Comparison of ENCODE assay signal across 1 cellular context in the genomic region with DNA sequence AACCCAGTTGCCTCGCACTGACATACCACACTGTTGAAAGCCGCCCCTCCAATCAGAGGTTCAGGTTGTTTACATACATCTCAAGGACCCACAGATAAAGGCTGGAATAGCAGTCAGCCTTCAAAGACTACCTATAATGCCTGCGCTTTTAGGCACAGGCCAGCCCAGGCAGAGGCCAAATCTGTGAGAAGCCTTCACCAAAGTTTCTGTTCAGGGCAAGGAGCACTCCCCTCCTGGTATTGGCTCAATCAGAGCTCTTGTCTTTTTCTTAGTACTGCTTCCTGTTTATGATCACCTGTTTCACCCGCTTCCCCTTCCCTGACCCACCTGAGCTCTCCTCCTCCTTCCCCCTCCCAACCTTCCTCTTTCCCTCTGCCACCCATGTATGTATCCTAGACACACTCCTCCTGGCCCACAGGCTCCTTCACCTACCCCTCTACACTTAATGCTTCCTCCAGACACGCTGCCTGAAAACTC.
TF ChIP-seq lines count a peak whose summit lies in the region.

No MANE protein-coding gene starts in this region.

TF ChIP-seq in H1, 55 proteins besides CTCF, POLR2A, EP300 and RAD21 (continued from another document):
- no peak for TF ChIP-seq CHD2 (IDR thresholded peaks at IDR 0.05; ENCODE audit: low read length)
- TF ChIP-seq KDM5A (IDR thresholded peaks at IDR 0.05; ENCODE audit: low read length) = no peak
- no peak for TF ChIP-seq GABPA (IDR thresholded peaks at IDR 0.05; ENCODE audit: borderline replicate concordance, insufficient read depth, low read length)
- TF ChIP-seq ZNF274 (IDR thresholded peaks at IDR 0.05; ENCODE audit: borderline replicate concordance, extremely low read depth, low read length) = no peak
- TF ChIP-seq CBX5 (IDR thresholded peaks at IDR 0.05; ENCODE audit: low read depth, low read length) = no peak
- no peak for TF ChIP-seq HDAC2 (IDR thresholded peaks at IDR 0.05; ENCODE audit: borderline replicate concordance in 1 of 2, low read depth in 2 of 2, low read length in 2 of 2)
- TF ChIP-seq SP4 (IDR thresholded peaks at IDR 0.05; ENCODE audit: low read length) = no peak
- no peak for TF ChIP-seq SP2 (IDR thresholded peaks at IDR 0.05; ENCODE audit: low read length)
- no peak for TF ChIP-seq CBX8 (IDR thresholded peaks at IDR 0.05; ENCODE audit: borderline replicate concordance, low read depth, low read length)
